1 cellular context compared by ENCODE assay signal in genomic region chr15:23566070-23567050, GRCh38.
TF ChIP-seq lines count a peak whose summit lies in the region.

No MANE protein-coding gene starts in this region.

TF ChIP-seq in K562, 482 proteins besides CTCF, POLR2A, EP300 and RAD21 (continued from another document):
- TF ChIP-seq CLOCK (CRISPR knock-in tag; IDR thresholded peaks at IDR 0.05; ENCODE audit: borderline replicate concordance) (no peak), POLR2H (tag; IDR thresholded peaks at IDR 0.05; ENCODE audit: low read depth) (no peak), GTF2A2 (tag; IDR thresholded peaks at IDR 0.05) (no peak), ZC3H8 (IDR thresholded peaks at IDR 0.05) (no peak), RBFOX2 (IDR thresholded peaks at IDR 0.05; ENCODE audit: low read depth, low read length) (peak; percentile 69), MYC (IDR thresholded peaks at IDR 0.05; ENCODE audit: low read depth, low read length) (0 out of 2 replicates have a peak, but pooled peaks have one; percentile 1), MYC (CRISPR knock-in tag; IDR thresholded peaks at IDR 0.05; ENCODE audit: borderline replicate concordance, low read depth) (no peak), NR1H2 (CRISPR knock-in tag; IDR thresholded peaks at IDR 0.05) (no peak), ZBTB7A (IDR thresholded peaks at IDR 0.05; ENCODE audit: borderline replicate concordance, control insufficient read depth, low read depth, low read length) (peak; percentile 53; the same call in 1 of the 2 replicates), NRF1 (conservative IDR thresholded peaks at IDR 0.05 in 1 of 2, IDR thresholded peaks at IDR 0.05 in 1 of 2) (peak; percentile 54 to 60; a peak in 3 of 4 replicates), YY1 (IDR thresholded peaks at IDR 0.05; ENCODE audit: borderline replicate concordance in 1 of 3, control insufficient read depth in 1 of 3, extremely low read depth in 1 of 3, insufficient read depth in 3 of 3, insufficient read length in 1 of 3, insufficient replicate concordance in 2 of 3, low read depth in 1 of 3, low read length in 2 of 3) (peak in 1 of 3 experiments; percentile 67), POLR2G (IDR thresholded peaks at IDR 0.05; ENCODE audit: low read depth, low read length) (peak; percentile 27; the same call in 1 of the 2 replicates), ZFX (CRISPR knock-in tag; IDR thresholded peaks at IDR 0.05) (peak; percentile 78; the same call in 1 of the 2 replicates), CBFA2T3 (IDR thresholded peaks at IDR 0.05) (no peak), ZNF584 (CRISPR knock-in tag; IDR thresholded peaks at IDR 0.05; ENCODE audit: low read depth) (0 out of 2 replicates have a peak, but pooled peaks have one; percentile 11), ZNF324 (CRISPR knock-in tag; IDR thresholded peaks at IDR 0.05) (no peak)
